Comparison of ENCODE assay signal across 25 cellular contexts in the genomic region with DNA sequence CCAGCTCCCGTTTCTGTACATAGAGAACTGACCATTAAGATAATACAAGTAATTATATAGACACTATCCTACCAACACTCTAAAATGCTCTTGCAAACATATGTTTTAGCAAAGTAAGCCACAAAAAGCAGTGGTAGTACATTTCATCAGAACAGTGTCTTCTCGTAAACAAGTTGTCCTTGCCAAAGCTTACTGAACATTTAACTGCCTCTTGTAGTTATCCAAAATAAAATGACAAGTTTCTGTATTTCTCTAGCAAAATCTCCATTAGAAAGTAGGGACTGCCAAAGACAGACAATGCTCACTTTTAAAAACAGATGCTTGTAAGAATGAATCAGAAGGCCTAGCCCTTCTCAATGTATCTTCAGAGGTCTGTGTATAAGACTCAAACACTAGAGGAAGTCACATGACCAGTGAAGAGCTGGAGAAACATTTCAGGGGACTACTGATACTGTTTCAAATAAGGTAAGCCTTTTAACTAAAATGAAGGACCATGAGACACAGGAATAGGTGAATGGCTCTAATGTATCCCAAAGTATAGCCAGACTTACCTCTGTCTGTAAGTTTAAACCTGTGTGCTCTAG. TPM values are rescaled to one million over a fixed set of nuclear protein-coding genes. Genes with fewer than 3 reads are reported as not detected.
DNase-seq lines count a peak whose midpoint lies in the region; ATAC-seq, FAIRE-seq and TF ChIP-seq lines count a peak whose summit lies in the region.
"Had no signal": no experiment of that assay in that cellular context is flagged by ENCODE, and none has a peak within 500 bp of the region (broad histone marks: within the 10 kb centered on the region; RNA-seq: fewer than 3 reads in every experiment).

No MANE protein-coding gene starts in this region.

- H3K4me1 ChIP-seq in trophoblast cell (ENCODE audit: control insufficient read depth in 1 of 2, insufficient read depth in 2 of 2, low read length in 2 of 2) = peaks cover 5 to 9% of the 10 kb centered on the region in 2 experiments
- H3K4me1 ChIP-seq in GM23338 (ENCODE audit: insufficient read depth) = no peaks in the 10 kb centered on the region
- H3K4me1 ChIP-seq: ascending aorta, parathyroid adenoma had no signal

- H4K12ac ChIP-seq in trophoblast cell (ENCODE audit: low read depth, low read length) = no peak overlapping the region

- H3K9me3 ChIP-seq in SK-N-MC (ENCODE audit: low read depth, low read length) (no peaks in the 10 kb centered on the region), trophoblast cell (ENCODE audit: insufficient read depth, low read depth, low read length) (no peaks in the 10 kb centered on the region)
- H3K9me3 ChIP-seq: ascending aorta had no signal

- no CpG with 5 or more reads among the region's 2 CpGs for WGBS in trophoblast cell (ENCODE audit: extremely low coverage, insufficient coverage, insufficient read length)

- H3K4me3 ChIP-seq in SK-N-MC (no peak overlapping the region), epithelial cell of esophagus (ENCODE audit: low read length) (no peak overlapping the region), trophoblast cell (ENCODE audit: low read depth, low read length) (no peak overlapping the region), GM23338 (no peak overlapping the region)
- H3K4me3 ChIP-seq: ascending aorta had no signal

- TF ChIP-seq POLR2A in GM12891 (IDR thresholded peaks at IDR 0.05; ENCODE audit: low read depth, low read length) = no peak

- peak overlapping the region; percentile 2 for H2BK12ac ChIP-seq in trophoblast cell (ENCODE audit: low read length)

- H3K23ac ChIP-seq in trophoblast cell (ENCODE audit: low read length) = no peak overlapping the region

- peaks cover 7% of the 10 kb centered on the region for H3K79me1 ChIP-seq in trophoblast cell (ENCODE audit: low read length)

- no peaks in the 10 kb centered on the region for H3K27me3 ChIP-seq in trophoblast cell (ENCODE audit: insufficient read depth, low read length)
- H3K27me3 ChIP-seq in GM23338 (ENCODE audit: insufficient read depth) = peaks cover 2% of the 10 kb centered on the region
- H3K27me3 ChIP-seq: ascending aorta had no signal

- H3K9me2 ChIP-seq in GM23338 (ENCODE audit: insufficient read depth) = no peaks in the 10 kb centered on the region

- no peaks in the 10 kb centered on the region for H3F3A ChIP-seq in GM23338 (replicated peaks; ENCODE audit: low read depth)

- H2BK120ac ChIP-seq in trophoblast cell (ENCODE audit: insufficient read depth, low read length, poor library complexity) = no peak overlapping the region

- no peak overlapping the region for H4K91ac ChIP-seq in trophoblast cell (ENCODE audit: low read depth, low read length)

- TF ChIP-seq CTCF in epithelial cell of esophagus (IDR thresholded peaks at IDR 0.05; ENCODE audit: insufficient read depth, low read depth, low read length, missing control alignments) (no peak), D721Med (IDR thresholded peaks at IDR 0.05; ENCODE audit: insufficient read depth, missing control alignments) (no peak), GM23338 (conservative IDR thresholded peaks at IDR 0.05; ENCODE audit: low read depth in 2 of 2) (no peak)

- H2AFZ ChIP-seq in trophoblast cell (ENCODE audit: insufficient read depth, low read length, poor library complexity) = no peak overlapping the region
- H2AFZ ChIP-seq in GM23338 = no peak overlapping the region
- H2AFZ ChIP-seq: parathyroid adenoma had no signal

- no peak overlapping the region for H3K27ac Mint-ChIP-seq in GM23338
- H3K27ac Mint-ChIP-seq: activated CD8-positive, alpha-beta T cell treated with anti-CD3 and anti-CD28 coated beads for 36 hours; activated naive CD4-positive, alpha-beta T cell treated with anti-CD3 and anti-CD28 coated beads, Interleukin-2, amount 50 U/mL, for 72 hours; CD8-positive, alpha-beta T cell; IgD-negative memory B cell; stimulated activated naive B cell treated with anti-CD40 and anti-IgM and Interleukin-4, amounts not matched to agents 10 μg/mL and 1 μg/mL and 100 μg/mL, for 72 hours had no signal

- peak; percentile 72 for FAIRE-seq in GM12891 (lab: Jason Lieb, UNC)
- FAIRE-seq in D721Med (lab: Jason Lieb, UNC) = no peak
- FAIRE-seq: A204.1, H54 had no signal

- no peaks in the 10 kb centered on the region; the same call in 2 of the 3 replicates for H3K4me1 Mint-ChIP-seq in GM23338
- H3K4me1 Mint-ChIP-seq: central memory CD8-positive, alpha-beta T cell; IgD-negative memory B cell had no signal

- H3K36me3 ChIP-seq in SK-N-MC (ENCODE audit: insufficient read depth, low read length) = no peaks in the 10 kb centered on the region
- no peaks in the 10 kb centered on the region for H3K36me3 ChIP-seq in trophoblast cell (ENCODE audit: control insufficient read depth in 1 of 2, insufficient read depth in 2 of 2, low read length in 2 of 2)
- H3K36me3 ChIP-seq in GM23338 (ENCODE audit: insufficient read depth) = no peaks in the 10 kb centered on the region
- H3K36me3 ChIP-seq: ascending aorta had no signal

- H4K20me1 ChIP-seq in GM23338 (replicated peaks; ENCODE audit: insufficient read depth) = no peaks in the 10 kb centered on the region

- no peak overlapping the region for H3K9ac ChIP-seq in SK-N-MC (ENCODE audit: insufficient read length)
- H3K9ac ChIP-seq in trophoblast cell (ENCODE audit: low read length) = no peak overlapping the region
- H3K9ac ChIP-seq: parathyroid adenoma had no signal

- H3K27me3 Mint-ChIP-seq in GM23338 (ENCODE audit: insufficient read depth, low read depth, poor library complexity) = no peaks in the 10 kb centered on the region

- H3K79me2 ChIP-seq in trophoblast cell (ENCODE audit: control insufficient read depth, insufficient read depth, low read length, poor library complexity) (no peaks in the 10 kb centered on the region), GM23338 (replicated peaks; ENCODE audit: insufficient read depth) (no peaks in the 10 kb centered on the region)
- H3K79me2 ChIP-seq: parathyroid adenoma had no signal

- H3K14ac ChIP-seq in trophoblast cell (ENCODE audit: low read length) = no peak overlapping the region

- H3K27ac ChIP-seq in SK-N-MC = peak overlapping the region; percentile 49; the same call in 1 of the 2 replicates
- no peak overlapping the region for H3K27ac ChIP-seq in trophoblast cell (ENCODE audit: low read depth, low read length)
- no peak overlapping the region for H3K27ac ChIP-seq in GM23338 (ENCODE audit: low read depth)
- H3K27ac ChIP-seq: ascending aorta, parathyroid adenoma had no signal

- ATAC-seq in GM23338 = no peak
- ATAC-seq: activated CD8-positive, alpha-beta T cell treated with anti-CD3 and anti-CD28 coated beads for 36 hours; activated naive CD4-positive, alpha-beta T cell treated with anti-CD3 and anti-CD28 coated beads, Interleukin-2, amount 50 U/mL, for 72 hours; CD8-positive, alpha-beta T cell; SK-N-SH treated with all-trans-retinoic acid at 6 μM for 48 hours; stimulated activated naive B cell treated with anti-CD40 and anti-IgM and Interleukin-4, amounts not matched to agents 10 μg/mL and 1 μg/mL and 100 μg/mL, for 72 hours had no signal

- no peaks in the 10 kb centered on the region for H3K36me3 Mint-ChIP-seq in GM23338 (ENCODE audit: low read depth)
- H3K36me3 Mint-ChIP-seq: activated naive CD4-positive, alpha-beta T cell treated with anti-CD3 and anti-CD28 coated beads, Interleukin-2, amount 50 U/mL, for 72 hours; CD8-positive, alpha-beta T cell; stimulated activated naive B cell treated with anti-CD40 and anti-IgM and Interleukin-4, amounts not matched to agents 10 μg/mL and 1 μg/mL and 100 μg/mL, for 72 hours had no signal

- no peak overlapping the region for H3K4me2 ChIP-seq in trophoblast cell (ENCODE audit: low read length)
- no peak overlapping the region for H3K4me2 ChIP-seq in GM23338

- DNase-seq in GM12891 (ENCODE audit: insufficient read length, low spot score) = no peak
- DNase-seq in SK-N-MC (ENCODE audit: low read depth, low spot score) = no peak
- peak; percentile 40 for DNase-seq in epithelial cell of esophagus (ENCODE audit: low read depth)
- DNase-seq in trophoblast cell = no peak
- DNase-seq in D721Med (ENCODE audit: insufficient read length, low spot score) = no peak
- DNase-seq in GM23338 (ENCODE audit: low spot score) = no peak
- no peak for DNase-seq in GM19238 (ENCODE audit: insufficient read length, low spot score)
- no peak for DNase-seq in SIG-M5 treated with dmso at 0.1 percent for 504 hours (lab: John Stamatoyannopoulos, UW; ENCODE audit: unreplicated experiment)
- DNase-seq: activated CD8-positive, alpha-beta T cell treated with anti-CD3 and anti-CD28 coated beads for 36 hours; CD8-positive, alpha-beta T cell; DMS 273 treated with DMSO at 0.1 percent for 48 hours; EL; NCI-H1436; NCI-H446; right cardiac atrium; stimulated activated naive B cell treated with anti-CD40 and anti-IgM and Interleukin-4, amounts not matched to agents 10 μg/mL and 1 μg/mL and 100 μg/mL, for 72 hours; T-helper 2 cell had no signal

- no peak overlapping the region for H3K4me3 Mint-ChIP-seq in GM23338
- H3K4me3 Mint-ChIP-seq: activated CD8-positive, alpha-beta T cell treated with anti-CD3 and anti-CD28 coated beads for 36 hours; CD8-positive, alpha-beta T cell; central memory CD8-positive, alpha-beta T cell; IgD-negative memory B cell; stimulated activated naive B cell treated with anti-CD40 and anti-IgM and Interleukin-4, amounts not matched to agents 10 μg/mL and 1 μg/mL and 100 μg/mL, for 72 hours had no signal

- H3K9me3 Mint-ChIP-seq in GM23338 = no peaks in the 10 kb centered on the region
- H3K9me3 Mint-ChIP-seq: activated CD8-positive, alpha-beta T cell treated with anti-CD3 and anti-CD28 coated beads for 36 hours; activated naive CD4-positive, alpha-beta T cell treated with anti-CD3 and anti-CD28 coated beads, Interleukin-2, amount 50 U/mL, for 72 hours; CD8-positive, alpha-beta T cell; central memory CD8-positive, alpha-beta T cell; IgD-negative memory B cell; stimulated activated naive B cell treated with anti-CD40 and anti-IgM and Interleukin-4, amounts not matched to agents 10 μg/mL and 1 μg/mL and 100 μg/mL, for 72 hours had no signal

- no peak overlapping the region for H3K4ac ChIP-seq in trophoblast cell (ENCODE audit: low read depth, low read length)

- H2AK5ac ChIP-seq in trophoblast cell (ENCODE audit: low read length) = no peak overlapping the region

- H4K8ac ChIP-seq in trophoblast cell (ENCODE audit: low read depth, low read length) = no peak overlapping the region

- no peak overlapping the region for H3K18ac ChIP-seq in trophoblast cell (ENCODE audit: low read length)

- no peak overlapping the region for H2BK5ac ChIP-seq in trophoblast cell (ENCODE audit: low read depth, low read length, poor library complexity)

TF ChIP-seq in GM12891, 5 proteins besides CTCF, POLR2A, EP300 and RAD21 (continues in another document):
- no peak for TF ChIP-seq POLR2AphosphoS5 (IDR thresholded peaks at IDR 0.05; ENCODE audit: low read depth, low read length)
- no peak for TF ChIP-seq SPI1 (IDR thresholded peaks at IDR 0.05; ENCODE audit: low read depth, low read length)

TF ChIP-seq in GM23338, 12 proteins besides CTCF, POLR2A, EP300 and RAD21 (continues in another document):
- no peak for TF ChIP-seq NANOG (IDR thresholded peaks at IDR 0.05; ENCODE audit: borderline replicate concordance)

RNA-seq across cellular contexts. Expression of a gene that starts 7.8 kb away (rescaled TPM):
- polyA plus RNA-seq in GM12891 (2012; ENCODE audit: low read depth, missing spikeins) = 6.0 TPM
- polyA plus RNA-seq in trophoblast cell (2013) = 8.1 and 8.4 TPM in 2 replicates
- total RNA-seq in GM23338 (2014; rRNA removed; shearing (Covaris generic)) = 2.4 and 2.6 TPM in 2 replicates
- 0.38 and 0.55 TPM in 2 replicates for polyA plus RNA-seq in GM23338 (2016; fragmentation: Nextera tagmentation; extraction: Ambion mirVana)
- total RNA-seq: CD8-positive, alpha-beta T cell had no signal
- polyA plus RNA-seq: IgD-negative memory B cell had no signal
